8 cellular contexts compared by ENCODE assay signal in the genomic region with DNA sequence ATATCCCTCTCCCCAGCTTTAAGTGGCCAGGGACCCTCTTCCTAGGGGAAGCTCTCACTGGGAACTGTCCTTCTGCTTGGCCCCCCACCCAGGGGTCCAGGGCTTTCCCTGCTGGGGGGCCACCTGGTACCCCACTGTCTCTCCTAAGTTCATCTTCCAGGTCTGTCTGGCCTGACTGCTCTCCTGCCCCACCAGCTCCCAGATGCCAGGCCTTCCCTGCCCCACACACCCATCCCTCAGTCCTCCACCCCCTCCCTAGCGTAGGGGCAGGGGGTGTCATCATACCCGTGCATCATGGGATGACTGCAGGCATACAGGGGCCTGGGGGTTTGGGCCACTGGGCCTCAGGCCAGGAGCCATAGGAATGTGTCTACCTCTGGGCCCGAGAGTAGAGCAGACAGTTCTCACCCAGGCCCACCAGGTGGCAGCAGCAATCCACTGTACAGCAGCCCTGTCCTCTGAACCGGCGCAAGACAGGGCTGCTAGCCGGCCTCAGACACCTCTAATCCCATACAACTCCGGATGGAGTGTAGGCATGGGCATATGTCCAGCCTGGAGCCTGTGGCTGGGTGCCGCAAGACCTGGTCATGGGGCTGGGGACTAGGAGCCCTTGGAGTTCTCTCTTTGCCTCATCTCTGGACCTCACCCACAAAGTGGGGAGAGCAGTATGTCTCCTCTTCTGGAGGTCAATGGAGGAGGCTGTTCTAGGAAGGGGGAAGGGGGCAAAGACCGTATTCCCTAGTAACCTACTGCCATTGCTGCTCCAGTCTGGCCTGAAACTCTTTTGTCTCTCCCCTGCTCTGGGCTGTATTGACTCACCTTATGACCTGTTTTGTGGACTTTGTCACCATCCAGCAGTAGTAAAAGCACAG. TPM values are rescaled to one million over a fixed set of nuclear protein-coding genes. Genes with fewer than 3 reads are reported as not detected.
DNase-seq lines count a peak whose midpoint lies in the region; ATAC-seq lines count a peak whose summit lies in the region.

No MANE protein-coding gene starts in this region.

- H3K4ac ChIP-seq in mesenchymal stem cell (ENCODE audit: low read depth in 1 of 2, low read length in 2 of 2), result peak overlapping the region in 1 of 2 experiments; percentile 13

- peak; percentile 68 to 69 for DNase-seq in AML-193 (lab: John Stamatoyannopoulos, UW)
- DNase-seq in NCI-H774 (lab: John Stamatoyannopoulos, UW), result peak; percentile 77
- peak; percentile 88 to 90 for DNase-seq in activated CD4-positive, alpha-beta T cell treated with anti-CD3 and anti-CD28 coated beads, Interleukin-2, amount 50 U/mL, for 48 hours
- DNase-seq in effector CD4-positive, alpha-beta T cell, result peak; percentile 74
- peak; percentile 82 for DNase-seq in mesenchymal stem cell
- DNase-seq in stimulated activated CD8-positive, alpha-beta memory T cell treated with anti-CD3 and anti-CD28 coated beads, Interleukin-15, amount 100 ng/mL, for 24 hours (ENCODE audit: low read depth), result peak; percentile 57

- no peak overlapping the region for H2BK120ac ChIP-seq in mesenchymal stem cell (ENCODE audit: low read depth, low read length)

- no peak overlapping the region for H3K27ac ChIP-seq in mesenchymal stem cell (ENCODE audit: low read length, poor library complexity, severe bottlenecking)

- peak overlapping the region; percentile 84 for H4K91ac ChIP-seq in mesenchymal stem cell (ENCODE audit: low read length)

- H3K4me1 ChIP-seq in mesenchymal stem cell (ENCODE audit: control insufficient read depth, insufficient read depth, low read depth, low read length), result peaks cover 6% of the 10 kb centered on the region

- WGBS in mesenchymal stem cell, result 10% methylated on average over 5 of the region's 9 CpGs

- H4K8ac ChIP-seq in mesenchymal stem cell (ENCODE audit: low read length), result peak overlapping the region; percentile 59

- peaks cover 0 to 6% of the 10 kb centered on the region in 2 experiments for H3K36me3 ChIP-seq in mesenchymal stem cell (ENCODE audit: control insufficient read depth in 1 of 2, insufficient read depth in 2 of 2, low read depth in 1 of 2, low read length in 2 of 2)

- no peaks in the 10 kb centered on the region for H3K79me1 ChIP-seq in mesenchymal stem cell (replicated peaks; ENCODE audit: low read length, poor library complexity, severe bottlenecking)

- no peak overlapping the region for H2BK12ac ChIP-seq in mesenchymal stem cell (ENCODE audit: low read length in 2 of 2)

- H3K23ac ChIP-seq in mesenchymal stem cell (ENCODE audit: low read length in 2 of 2), result no peak overlapping the region

- no peak overlapping the region for H2AK5ac ChIP-seq in mesenchymal stem cell (ENCODE audit: low read length, severe bottlenecking)

- no peaks in the 10 kb centered on the region for H3K9me3 ChIP-seq in mesenchymal stem cell (ENCODE audit: control insufficient read depth, low read length)

- H3K9ac ChIP-seq in mesenchymal stem cell (ENCODE audit: low read length), result peak overlapping the region; percentile 57

- H3K18ac ChIP-seq in mesenchymal stem cell (ENCODE audit: low read depth in 1 of 2, low read length in 2 of 2), result no peak overlapping the region

- H2BK5ac ChIP-seq in mesenchymal stem cell (ENCODE audit: low read depth, low read length, poor library complexity, severe bottlenecking), result no peak overlapping the region

- ATAC-seq in GM18909 (IDR thresholded peaks at IDR 0.05; ENCODE audit: poor library complexity, unreplicated experiment) (peak; percentile 85), HG03196 (IDR thresholded peaks at IDR 0.05; ENCODE audit: unreplicated experiment) (peak; percentile 58)

- H3K27me3 ChIP-seq in mesenchymal stem cell (ENCODE audit: control insufficient read depth in 1 of 2, insufficient read depth in 1 of 2, low read length in 2 of 2), result no peaks in the 10 kb centered on the region

- H2AFZ ChIP-seq in mesenchymal stem cell (ENCODE audit: low read depth, low read length), result no peak overlapping the region

- no peak overlapping the region for H2BK15ac ChIP-seq in mesenchymal stem cell (ENCODE audit: low read depth, poor library complexity, severe bottlenecking)

- H3K4me3 ChIP-seq in mesenchymal stem cell (ENCODE audit: insufficient read depth in 1 of 2, low read depth in 1 of 2, low read length in 2 of 2), result no peak overlapping the region

- H3K14ac ChIP-seq in mesenchymal stem cell (ENCODE audit: low read length in 2 of 2), result no peak overlapping the region

- H3K4me2 ChIP-seq in mesenchymal stem cell (ENCODE audit: low read length, poor library complexity, severe bottlenecking), result no peak overlapping the region

RNA-seq across cellular contexts. Expression of a gene that starts 10.0 kb away (rescaled TPM):
- polyA plus RNA-seq in mesenchymal stem cell (2013, experiment 1 of 2), result 38.9 TPM
- polyA plus RNA-seq in mesenchymal stem cell (2013, experiment 2 of 2), result 37.6 TPM

RNA-seq across cellular contexts. Expression of a gene that starts 17.8 kb away (rescaled TPM):
- 6.4 TPM for polyA plus RNA-seq in mesenchymal stem cell (2013, experiment 1 of 2)
- 6.0 TPM for polyA plus RNA-seq in mesenchymal stem cell (2013, experiment 2 of 2)

RNA-seq across cellular contexts. Expression of a gene that starts 28.6 kb away (rescaled TPM):
- not detected for polyA plus RNA-seq in mesenchymal stem cell (2013, experiment 1 of 2)
- not detected for polyA plus RNA-seq in mesenchymal stem cell (2013, experiment 2 of 2)

RNA-seq across cellular contexts. Expression of a gene that starts 36.9 kb away (rescaled TPM):
- polyA plus RNA-seq in mesenchymal stem cell (2013, experiment 1 of 2), result 143 TPM
- 147 TPM for polyA plus RNA-seq in mesenchymal stem cell (2013, experiment 2 of 2)

RNA-seq across cellular contexts. Expression of a gene that starts 49.9 kb away (rescaled TPM):
- polyA plus RNA-seq in mesenchymal stem cell (2013, experiment 1 of 2), result 12.0 TPM
- 13.2 TPM for polyA plus RNA-seq in mesenchymal stem cell (2013, experiment 2 of 2)
